Comparison of ENCODE assay signal across 8 cellular contexts in the genomic region with DNA sequence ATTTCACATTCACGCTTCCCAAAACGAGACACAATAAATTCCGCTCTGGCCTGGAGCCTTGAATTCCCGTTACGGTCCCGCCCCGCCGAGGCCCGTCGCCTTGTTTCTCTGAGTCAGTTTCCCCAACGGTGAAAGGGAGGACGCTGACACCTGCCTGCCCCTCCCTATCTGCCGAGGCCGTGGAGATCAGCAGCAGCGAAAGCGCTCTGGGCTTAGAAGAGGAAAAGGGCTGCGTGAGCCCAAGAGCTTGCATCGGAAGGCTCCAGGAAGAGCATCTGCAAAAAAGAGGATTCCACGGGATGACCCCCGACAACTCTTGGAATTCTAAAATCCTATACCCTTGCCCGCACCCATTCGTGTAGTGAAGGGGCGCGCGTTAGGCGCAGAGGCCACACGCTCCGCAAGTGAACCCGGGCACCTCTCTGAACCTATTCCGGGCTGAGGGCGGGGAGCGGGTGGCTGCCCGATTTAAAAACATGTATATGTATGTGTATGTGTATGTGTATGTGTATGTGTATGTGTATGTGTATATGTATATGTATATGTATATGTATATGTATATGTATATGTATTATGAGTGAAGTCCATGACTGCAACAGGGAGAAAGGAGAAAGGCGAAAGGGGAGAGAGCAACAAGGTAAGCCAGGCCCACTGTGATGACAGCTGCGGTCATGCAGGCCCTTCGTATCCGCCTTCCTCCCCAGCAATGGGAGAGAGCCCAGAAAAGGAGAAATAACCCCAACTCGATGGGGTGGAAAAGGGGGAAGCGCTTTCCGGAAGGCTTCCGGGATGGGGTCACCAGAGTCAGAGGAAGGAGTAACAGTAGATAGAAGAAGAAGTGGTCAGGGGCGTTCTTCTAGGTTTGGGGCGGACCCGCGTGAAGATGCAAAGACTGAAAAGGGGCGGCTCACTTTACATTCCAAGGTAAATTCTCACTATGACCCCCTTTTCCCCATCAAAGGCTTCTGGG.
DNase-seq lines count a peak whose midpoint lies in the region; ATAC-seq lines count a peak whose summit lies in the region.

No MANE protein-coding gene starts in this region.

- H3K4me3 ChIP-seq in iPS-15b (ENCODE audit: low read depth, low read length): peak overlapping the region; percentile 77

- DNase-seq in SKM-1 (lab: John Stamatoyannopoulos, UW; ENCODE audit: unreplicated experiment) (peak; percentile 94), DMS79 treated with DMSO at 0.1 percent for 48 hours (lab: John Stamatoyannopoulos, UW) (no peak), cortex of kidney (lab: John Stamatoyannopoulos, UW) (no peak)
- peak; percentile 48 to 59 (median 56) for DNase-seq in stimulated activated CD4-positive, alpha-beta T cell treated with anti-CD3 and anti-CD28 coated beads, Interleukin-12 subunit alpha, Interleukin-12 subunit beta, amount 100 ng/mL, for 48 hours (ENCODE audit: low read depth in 2 of 3, low spot score in 1 of 3)

- H3K9ac ChIP-seq in ES-I3 (ENCODE audit: low read depth, low read length): peak overlapping the region; percentile 70
- H3K9ac ChIP-seq in iPS-15b (ENCODE audit: low read depth, low read length): peak overlapping the region; percentile 61

- H3K27me3 ChIP-seq in iPS-15b (ENCODE audit: control insufficient read depth, insufficient read depth, low read length): no peaks in the 10 kb centered on the region

- peak; percentile 1 for ATAC-seq in HG02852 (IDR thresholded peaks at IDR 0.05; ENCODE audit: unreplicated experiment)

- peaks cover 8% of the 10 kb centered on the region; the same call in 1 of the 2 replicates for H3K4me1 ChIP-seq in ES-I3 (ENCODE audit: insufficient read depth, low read length)
- peaks cover 3% of the 10 kb centered on the region for H3K4me1 ChIP-seq in iPS-15b (ENCODE audit: control insufficient read depth, insufficient read depth, low read length)

- peak overlapping the region; percentile 51 for H3K27ac ChIP-seq in angular gyrus (ENCODE audit: low read depth, low read length)

- H3K36me3 ChIP-seq in ES-I3 (ENCODE audit: insufficient read depth, low read length): no peaks in the 10 kb centered on the region
- no peaks in the 10 kb centered on the region for H3K36me3 ChIP-seq in iPS-15b (ENCODE audit: control insufficient read depth, insufficient read depth, low read length)

- H3K9me3 ChIP-seq in ES-I3 (ENCODE audit: control insufficient read depth, insufficient read depth, low read length) (no peaks in the 10 kb centered on the region), iPS-15b (ENCODE audit: control insufficient read depth, insufficient read depth, low read length) (no peaks in the 10 kb centered on the region)

Comparison
In these comparisons a context has a peak if more than half of its experiments do, and no peak if none do; other contexts are left out.
1. DNase-seq: peak in SKM-1 (single experiment) and stimulated activated CD4-positive, alpha-beta T cell treated with anti-CD3 and anti-CD28 coated beads, Interleukin-12 subunit alpha, Interleukin-12 subunit beta, amount 100 ng/mL, for 48 hours (3 of 3); none in DMS79 treated with DMSO at 0.1 percent for 48 hours (single experiment) and cortex of kidney (single experiment).